ENCODE assay signal across 8 cellular contexts in genomic region chr7:149459201-149459539, GRCh38. TPM values are rescaled to one million over a fixed set of nuclear protein-coding genes. Genes with fewer than 3 reads are reported as not detected.
DNase-seq lines count a peak whose midpoint lies in the region; ATAC-seq, FAIRE-seq and TF ChIP-seq lines count a peak whose summit lies in the region.

No MANE protein-coding gene starts in this region.

- no peaks in the 10 kb centered on the region for H3K9me3 Mint-ChIP-seq in T-helper 1 cell treated with Interleukin-12 subunit alpha and Interleukin-12 subunit beta and Interleukin-4 antibody, amounts not matched to agents 30 μg/mL and 1 μg/mL, for 36 hours
- no peaks in the 10 kb centered on the region for H3K9me3 Mint-ChIP-seq in activated T-helper 1 cell treated with anti-CD3 and anti-CD28 coated beads, Interleukin-12 subunit alpha, Interleukin-12 subunit beta, Interleukin-2, Interleukin-4 antibody, amounts not matched to agents 30 ng/mL and 10 ng/mL and 1 ng/mL, durations not matched to agents 14 hours and 24 hours and 36 hours
- no peaks in the 10 kb centered on the region for H3K9me3 Mint-ChIP-seq in stimulated activated naive CD8-positive, alpha-beta T cell treated with anti-CD3 and anti-CD28 coated beads, Interleukin-15, amount 100 ng/mL, for 72 hours

- no peak for ATAC-seq in stimulated activated naive CD8-positive, alpha-beta T cell treated with anti-CD3 and anti-CD28 coated beads, Interleukin-15, amount 100 ng/mL, for 72 hours
- ATAC-seq in foreskin keratinocyte (no peak), HG02885 (IDR thresholded peaks at IDR 0.05; ENCODE audit: poor library complexity, unreplicated experiment) (no peak), mucosa of descending colon (no peak)

- TF ChIP-seq CTCF in keratinocyte (optimal IDR thresholded peaks at IDR 0.05 in 1 of 3, IDR thresholded peaks at IDR 0.05 in 1 of 3, conservative IDR thresholded peaks at IDR 0.05 in 1 of 3; ENCODE audit: extremely low read depth in 1 of 3, insufficient read depth in 2 of 3, low read length in 3 of 3) (no peak), foreskin keratinocyte (conservative IDR thresholded peaks at IDR 0.05) (no peak), mucosa of descending colon (IDR thresholded peaks at IDR 0.05) (no peak)

- DNase-seq in T-helper 1 cell (no peak), keratinocyte (ENCODE audit: low read depth, low spot score) (no peak), foreskin keratinocyte (no peak), mucosa of descending colon (no peak)
- no peak for DNase-seq in activated T-helper 1 cell treated with anti-CD3 and anti-CD28 coated beads, Interleukin-12 subunit alpha, Interleukin-12 subunit beta, Interleukin-2, Interleukin-4 antibody, amounts not matched to agents 30 ng/mL and 10 ng/mL and 1 ng/mL, durations not matched to agents 14 hours and 24 hours and 36 hours (ENCODE audit: low spot score)
- no peak for DNase-seq in stimulated activated naive CD8-positive, alpha-beta T cell treated with anti-CD3 and anti-CD28 coated beads, Interleukin-15, amount 100 ng/mL, for 72 hours

- peaks cover 9% of the 10 kb centered on the region for H3K36me3 Mint-ChIP-seq in T-helper 1 cell treated with Interleukin-12 subunit alpha and Interleukin-12 subunit beta and Interleukin-4 antibody, amounts not matched to agents 30 μg/mL and 1 μg/mL, for 36 hours (ENCODE audit: low read depth)
- peaks cover 8% of the 10 kb centered on the region for H3K36me3 Mint-ChIP-seq in activated T-helper 1 cell treated with anti-CD3 and anti-CD28 coated beads, Interleukin-12 subunit alpha, Interleukin-12 subunit beta, Interleukin-2, Interleukin-4 antibody, amounts not matched to agents 30 ng/mL and 10 ng/mL and 1 ng/mL, durations not matched to agents 14 hours and 24 hours and 36 hours (ENCODE audit: low read depth)

- peaks cover 8% of the 10 kb centered on the region for H3K4me1 ChIP-seq in keratinocyte (ENCODE audit: control insufficient read depth, extremely low read depth, insufficient read depth, low read length)
- H3K4me1 ChIP-seq in foreskin keratinocyte: peaks cover 9% of the 10 kb centered on the region
- H3K4me1 ChIP-seq in mucosa of descending colon (ENCODE audit: low read depth): peaks cover 13% of the 10 kb centered on the region

- H3K9ac ChIP-seq in keratinocyte (ENCODE audit: control insufficient read depth, extremely low read depth, insufficient read depth, low read length): peak overlapping the region; percentile 69

- H3K9me3 ChIP-seq in keratinocyte (ENCODE audit: control insufficient read depth, low read depth, low read length): no peaks in the 10 kb centered on the region
- no peaks in the 10 kb centered on the region for H3K9me3 ChIP-seq in mucosa of descending colon

- H3K27me3 ChIP-seq in keratinocyte (ENCODE audit: control insufficient read depth, extremely low read depth, insufficient read depth, low read length) (no peaks in the 10 kb centered on the region), foreskin keratinocyte (no peaks in the 10 kb centered on the region)

- no peaks in the 10 kb centered on the region for H4K20me1 ChIP-seq in keratinocyte (ENCODE audit: control insufficient read depth, extremely low read depth, insufficient read depth, low read length)

- peak overlapping the region; percentile 69 for H3K4me3 Mint-ChIP-seq in T-helper 1 cell treated with Interleukin-12 subunit alpha and Interleukin-12 subunit beta and Interleukin-4 antibody, amounts not matched to agents 30 μg/mL and 1 μg/mL, for 36 hours
- H3K4me3 Mint-ChIP-seq in activated T-helper 1 cell treated with anti-CD3 and anti-CD28 coated beads, Interleukin-12 subunit alpha, Interleukin-12 subunit beta, Interleukin-2, Interleukin-4 antibody, amounts not matched to agents 30 ng/mL and 10 ng/mL and 1 ng/mL, durations not matched to agents 14 hours and 24 hours and 36 hours: peak overlapping the region; percentile 77
- peak overlapping the region; percentile 46 to 53 for H3K4me3 Mint-ChIP-seq in stimulated activated naive CD8-positive, alpha-beta T cell treated with anti-CD3 and anti-CD28 coated beads, Interleukin-15, amount 100 ng/mL, for 72 hours

- peak overlapping the region; percentile 74 for H3K4me2 ChIP-seq in keratinocyte (ENCODE audit: control insufficient read depth, extremely low read depth, insufficient read depth, low read depth, low read length)

- H3K36me3 ChIP-seq in keratinocyte (ENCODE audit: control insufficient read depth in 2 of 2, extremely low read depth in 1 of 2, insufficient read depth in 2 of 2, low read length in 2 of 2) (peaks cover 7 to 10% of the 10 kb centered on the region in 2 experiments), mucosa of descending colon (ENCODE audit: low read depth) (peaks cover 10% of the 10 kb centered on the region)

- intact Hi-C loops in activated T-helper 1 cell treated with anti-CD3 and anti-CD28 coated beads, Interleukin-12 subunit alpha, Interleukin-12 subunit beta, Interleukin-2, Interleukin-4 antibody, amounts not matched to agents 30 ng/mL and 10 ng/mL and 1 ng/mL, durations not matched to agents 14 hours and 24 hours and 36 hours (cut with micrococcal nuclease): no loop called here
- intact Hi-C loops in mucosa of descending colon (cut with DNase I, micrococcal nuclease): no loop called here

- H3K9me1 ChIP-seq in keratinocyte (ENCODE audit: control insufficient read depth, extremely low read depth, insufficient read depth, low read length): no peaks in the 10 kb centered on the region

- peak overlapping the region; percentile 62 to 76 (median 63) for H3K4me3 ChIP-seq in keratinocyte (ENCODE audit: control insufficient read depth in 2 of 3, extremely low read depth in 1 of 3, insufficient read depth in 2 of 3, low read depth in 1 of 3, low read length in 3 of 3)
- no peak overlapping the region for H3K4me3 ChIP-seq in mucosa of descending colon

- H3K79me2 ChIP-seq in keratinocyte (ENCODE audit: control insufficient read depth, insufficient read depth, low read length): peaks cover 34% of the 10 kb centered on the region

- no peak for FAIRE-seq in keratinocyte (lab: Jason Lieb, UNC)

- peaks cover 10% of the 10 kb centered on the region for H3K27me3 Mint-ChIP-seq in T-helper 1 cell treated with Interleukin-12 subunit alpha and Interleukin-12 subunit beta and Interleukin-4 antibody, amounts not matched to agents 30 μg/mL and 1 μg/mL, for 36 hours (ENCODE audit: low read depth)
- peaks cover 15% of the 10 kb centered on the region for H3K27me3 Mint-ChIP-seq in activated T-helper 1 cell treated with anti-CD3 and anti-CD28 coated beads, Interleukin-12 subunit alpha, Interleukin-12 subunit beta, Interleukin-2, Interleukin-4 antibody, amounts not matched to agents 30 ng/mL and 10 ng/mL and 1 ng/mL, durations not matched to agents 14 hours and 24 hours and 36 hours (ENCODE audit: insufficient read depth)
- H3K27me3 Mint-ChIP-seq in stimulated activated naive CD8-positive, alpha-beta T cell treated with anti-CD3 and anti-CD28 coated beads, Interleukin-15, amount 100 ng/mL, for 72 hours: peaks cover 9% of the 10 kb centered on the region

- no peak overlapping the region for H3K27ac Mint-ChIP-seq in T-helper 1 cell treated with Interleukin-12 subunit alpha and Interleukin-12 subunit beta and Interleukin-4 antibody, amounts not matched to agents 30 μg/mL and 1 μg/mL, for 36 hours
- H3K27ac Mint-ChIP-seq in activated T-helper 1 cell treated with anti-CD3 and anti-CD28 coated beads, Interleukin-12 subunit alpha, Interleukin-12 subunit beta, Interleukin-2, Interleukin-4 antibody, amounts not matched to agents 30 ng/mL and 10 ng/mL and 1 ng/mL, durations not matched to agents 14 hours and 24 hours and 36 hours: no peak overlapping the region
- peak overlapping the region in 1 of 2 donors; percentile 28 for H3K27ac Mint-ChIP-seq in stimulated activated naive CD8-positive, alpha-beta T cell treated with anti-CD3 and anti-CD28 coated beads, Interleukin-15, amount 100 ng/mL, for 72 hours

- H3K27ac ChIP-seq in keratinocyte (ENCODE audit: control insufficient read depth, insufficient read depth, low read length) (peak overlapping the region; percentile 10), foreskin keratinocyte (no peak overlapping the region)

- peaks cover 15% of the 10 kb centered on the region for H3K4me1 Mint-ChIP-seq in T-helper 1 cell treated with Interleukin-12 subunit alpha and Interleukin-12 subunit beta and Interleukin-4 antibody, amounts not matched to agents 30 μg/mL and 1 μg/mL, for 36 hours (ENCODE audit: low read depth)
- peaks cover 23% of the 10 kb centered on the region for H3K4me1 Mint-ChIP-seq in activated T-helper 1 cell treated with anti-CD3 and anti-CD28 coated beads, Interleukin-12 subunit alpha, Interleukin-12 subunit beta, Interleukin-2, Interleukin-4 antibody, amounts not matched to agents 30 ng/mL and 10 ng/mL and 1 ng/mL, durations not matched to agents 14 hours and 24 hours and 36 hours (ENCODE audit: low read depth)
- peaks cover 27% of the 10 kb centered on the region for H3K4me1 Mint-ChIP-seq in stimulated activated naive CD8-positive, alpha-beta T cell treated with anti-CD3 and anti-CD28 coated beads, Interleukin-15, amount 100 ng/mL, for 72 hours

- dilution Hi-C loops in keratinocyte (cut with MboI; ENCODE audit: extremely low pct_ligation_motif_present, low sequenced_read_pairs): no loop called here

- no peak overlapping the region for H2AFZ ChIP-seq in keratinocyte (ENCODE audit: control insufficient read depth, low read length)

RNA-seq across cellular contexts. Expression of gene ZNF777, which starts 1.7 kb away (rescaled TPM):
- total RNA-seq in activated T-helper 1 cell treated with anti-CD3 and anti-CD28 coated beads, Interleukin-12 subunit alpha, Interleukin-12 subunit beta, Interleukin-2, Interleukin-4 antibody, amounts not matched to agents 30 ng/mL and 10 ng/mL and 1 ng/mL, durations not matched to agents 14 hours and 24 hours and 36 hours: 19.0 and 19.3 TPM in 2 replicates
- polyA plus RNA-seq in keratinocyte (4.8 to 8.9 TPM (median 5.6 TPM) in 3 replicates), foreskin keratinocyte (11.8 and 12.1 TPM in 2 replicates)
- polyA plus RNA-seq in keratinocyte (2011; ENCODE audit: low read depth): 6.2 TPM
- polyA plus RNA-seq in keratinocyte (2011; cell fraction: cytosol; rRNA removed): 4.2 and 8.1 TPM in 2 replicates
- 6.2 and 8.2 TPM in 2 replicates for polyA plus RNA-seq in keratinocyte (2011; cell fraction: nucleus; rRNA removed)
- 5.7 and 13.2 TPM in 2 replicates for polyA plus RNA-seq in keratinocyte (2012; ENCODE audit: low replicate concordance)
- 4.2 to 7.9 TPM (median 5.4 TPM) in 3 replicates for polyA minus RNA-seq in keratinocyte
- polyA minus RNA-seq in keratinocyte (2011; cell fraction: cytosol; rRNA and poly(A)+ RNA removed): 15.3 TPM
- 6.2 and 6.6 TPM in 2 replicates for polyA minus RNA-seq in keratinocyte (2011; cell fraction: nucleus; rRNA and poly(A)+ RNA removed)
- total RNA-seq in foreskin keratinocyte (14.5 and 14.6 TPM in 2 replicates), mucosa of descending colon (10 to 100 TPM in 2 of 3 donors, 1 to 10 TPM in 1; 9.6 to 12.2 (median 10.0) TPM)

RNA-seq across cellular contexts. Expression of gene ZNF746, which starts 38.4 kb away (rescaled TPM):
- 27.7 and 28.1 TPM in 2 replicates for total RNA-seq in activated T-helper 1 cell treated with anti-CD3 and anti-CD28 coated beads, Interleukin-12 subunit alpha, Interleukin-12 subunit beta, Interleukin-2, Interleukin-4 antibody, amounts not matched to agents 30 ng/mL and 10 ng/mL and 1 ng/mL, durations not matched to agents 14 hours and 24 hours and 36 hours
- polyA plus RNA-seq in keratinocyte (7.0 to 10.7 TPM (median 8.4 TPM) in 3 replicates), foreskin keratinocyte (9.1 and 9.4 TPM in 2 replicates)
- 5.3 TPM for polyA plus RNA-seq in keratinocyte (2011; ENCODE audit: low read depth)
- polyA plus RNA-seq in keratinocyte (2011; cell fraction: cytosol; rRNA removed): 4.5 and 7.0 TPM in 2 replicates
- polyA plus RNA-seq in keratinocyte (2011; cell fraction: nucleus; rRNA removed): 20.3 and 22.8 TPM in 2 replicates
- polyA plus RNA-seq in keratinocyte (2012; ENCODE audit: low replicate concordance): 11.0 and 13.7 TPM in 2 replicates
- 10.4 to 12.1 TPM (median 11.2 TPM) in 3 replicates for polyA minus RNA-seq in keratinocyte
- polyA minus RNA-seq in keratinocyte (2011; cell fraction: cytosol; rRNA and poly(A)+ RNA removed): 20.7 TPM
- 22.6 and 23.2 TPM in 2 replicates for polyA minus RNA-seq in keratinocyte (2011; cell fraction: nucleus; rRNA and poly(A)+ RNA removed)
- total RNA-seq in foreskin keratinocyte (17.0 and 20.2 TPM in 2 replicates), mucosa of descending colon (10 to 100 TPM; 10.8 to 22.0 (median 13.5) TPM)
